26 cellular contexts compared by ENCODE assay signal in the genomic region with DNA sequence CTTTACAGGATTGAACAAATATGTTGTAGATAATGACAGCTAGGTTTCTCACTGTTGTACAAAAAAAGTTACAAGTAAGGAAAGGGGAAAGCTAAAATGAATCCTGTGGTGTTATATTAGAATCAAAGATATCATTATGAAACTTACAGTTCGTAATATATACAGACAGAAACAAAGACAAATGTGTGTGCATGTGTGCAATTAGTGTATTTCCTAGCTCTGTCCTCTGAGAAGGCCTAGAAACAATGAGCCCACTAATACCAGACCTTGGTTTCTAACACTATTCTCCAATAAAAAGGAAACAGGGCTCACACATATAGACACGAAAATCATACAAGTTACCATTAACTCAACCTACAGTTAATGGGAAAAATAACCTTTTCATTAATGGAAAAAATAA. TPM values are rescaled to one million over a fixed set of nuclear protein-coding genes. Genes with fewer than 3 reads are reported as not detected.
DNase-seq lines count a peak whose midpoint lies in the region; ATAC-seq and TF ChIP-seq lines count a peak whose summit lies in the region.
"Had no signal": no experiment of that assay in that cellular context is flagged by ENCODE, and none has a peak within 500 bp of the region (broad histone marks: within the 10 kb centered on the region; RNA-seq: fewer than 3 reads in every experiment).

No MANE protein-coding gene starts in this region.

- H3K4me3 ChIP-seq in CD8-positive, alpha-beta T cell (ENCODE audit: low read depth, low read length): no peak overlapping the region
- H3K4me3 ChIP-seq: BLaER1, GM12878, Peyer's patch had no signal

- H3K9me3 ChIP-seq in CD8-positive, alpha-beta T cell (ENCODE audit: low read length): no peaks in the 10 kb centered on the region
- H3K9me3 ChIP-seq: BLaER1, Peyer's patch, SK-N-SH had no signal

- TF ChIP-seq CTCF in activated CD8-positive, alpha-beta T cell treated with anti-CD3 and anti-CD28 coated beads for 36 hours (IDR thresholded peaks at IDR 0.05): no peak
- no peak for TF ChIP-seq CTCF in CD8-positive, alpha-beta T cell (IDR thresholded peaks at IDR 0.05)
- TF ChIP-seq CTCF in foreskin keratinocyte (conservative IDR thresholded peaks at IDR 0.05): no peak

- peaks cover 53% of the 10 kb centered on the region for H3K4me1 ChIP-seq in CD8-positive, alpha-beta T cell (ENCODE audit: insufficient read depth, low read length)
- peaks cover 14% of the 10 kb centered on the region for H3K4me1 ChIP-seq in foreskin keratinocyte

- no peak overlapping the region for H3K4me3 Mint-ChIP-seq in activated CD8-positive, alpha-beta T cell treated with anti-CD3 and anti-CD28 coated beads for 36 hours
- H3K4me3 Mint-ChIP-seq in activated CD8-positive, alpha-beta T cell treated with anti-CD3 and anti-CD28 coated beads, Interleukin-2, amount 10 ng/mL, durations not matched to agents 7 days and 5 days: no peak overlapping the region
- H3K4me3 Mint-ChIP-seq in CD8-positive, alpha-beta T cell: peak overlapping the region; percentile 11
- H3K4me3 Mint-ChIP-seq in stimulated activated effector memory CD8-positive, alpha-beta T cell treated with anti-CD3 and anti-CD28 coated beads, Interleukin-12 subunit alpha, Interleukin-12 subunit beta, amount 100 ng/mL, for 72 hours: no peak overlapping the region
- H3K4me3 Mint-ChIP-seq: CD4-positive, alpha-beta T cell had no signal

- H3K9me3 Mint-ChIP-seq in activated CD8-positive, alpha-beta T cell treated with anti-CD3 and anti-CD28 coated beads for 36 hours: no peaks in the 10 kb centered on the region
- H3K9me3 Mint-ChIP-seq in activated CD8-positive, alpha-beta T cell treated with anti-CD3 and anti-CD28 coated beads, Interleukin-2, amount 10 ng/mL, durations not matched to agents 7 days and 5 days (ENCODE audit: insufficient read depth): no peaks in the 10 kb centered on the region
- no peaks in the 10 kb centered on the region for H3K9me3 Mint-ChIP-seq in CD8-positive, alpha-beta T cell
- no peaks in the 10 kb centered on the region for H3K9me3 Mint-ChIP-seq in stimulated activated effector memory CD8-positive, alpha-beta T cell treated with anti-CD3 and anti-CD28 coated beads, Interleukin-12 subunit alpha, Interleukin-12 subunit beta, amount 100 ng/mL, for 72 hours
- H3K9me3 Mint-ChIP-seq: CD4-positive, alpha-beta T cell had no signal

- POLR2A ChIA-PET in activated CD8-positive, alpha-beta T cell treated with anti-CD3 and anti-CD28 coated beads for 36 hours (lab: Charles Lee): interaction anchor here (1.5 kb wide), 1 partner anchor 9 kb away, joined by 5 read pairs; no protein-coding TSS in a partner anchor
- POLR2A ChIA-PET in activated CD8-positive, alpha-beta T cell treated with anti-CD3 and anti-CD28 coated beads, Interleukin-2, amount 10 ng/mL, durations not matched to agents 7 days and 5 days (lab: Charles Lee): interaction anchor here (0.9 kb wide), 1 partner anchor 8 kb away, joined by 3 read pairs; no protein-coding TSS in a partner anchor
- POLR2A ChIA-PET in CD8-positive, alpha-beta T cell (lab: Charles Lee): no interaction called here

- ATAC-seq in activated CD8-positive, alpha-beta T cell treated with anti-CD3 and anti-CD28 coated beads for 36 hours: no peak
- no peak for ATAC-seq in activated CD8-positive, alpha-beta T cell treated with anti-CD3 and anti-CD28 coated beads, Interleukin-2, amount 10 ng/mL, durations not matched to agents 7 days and 5 days
- ATAC-seq in CD8-positive, alpha-beta T cell: no peak
- peak; percentile 75 for ATAC-seq in stimulated activated effector memory CD8-positive, alpha-beta T cell treated with anti-CD3 and anti-CD28 coated beads, Interleukin-12 subunit alpha, Interleukin-12 subunit beta, amount 100 ng/mL, for 72 hours
- no peak for ATAC-seq in foreskin keratinocyte
- ATAC-seq in GM21381 (IDR thresholded peaks at IDR 0.05; ENCODE audit: unreplicated experiment): no peak
- ATAC-seq: GM12878, HCT116 had no signal

- H3K27ac Mint-ChIP-seq in activated CD8-positive, alpha-beta T cell treated with anti-CD3 and anti-CD28 coated beads for 36 hours: peak overlapping the region; percentile 20
- H3K27ac Mint-ChIP-seq in activated CD8-positive, alpha-beta T cell treated with anti-CD3 and anti-CD28 coated beads, Interleukin-2, amount 10 ng/mL, durations not matched to agents 7 days and 5 days: no peak overlapping the region
- no peak overlapping the region for H3K27ac Mint-ChIP-seq in CD8-positive, alpha-beta T cell
- H3K27ac Mint-ChIP-seq in stimulated activated effector memory CD8-positive, alpha-beta T cell treated with anti-CD3 and anti-CD28 coated beads, Interleukin-12 subunit alpha, Interleukin-12 subunit beta, amount 100 ng/mL, for 72 hours: no peak overlapping the region
- H3K27ac Mint-ChIP-seq: CD4-positive, alpha-beta T cell had no signal

- intact Hi-C loops in activated CD8-positive, alpha-beta T cell treated with anti-CD3 and anti-CD28 coated beads for 36 hours (cut with micrococcal nuclease): loop anchor here (10.0 kb wide), 1 partner anchor 84 kb away; no protein-coding TSS in a partner anchor
- intact Hi-C loops in CD8-positive, alpha-beta T cell (cut with DNase I, micrococcal nuclease): loop anchor here in 1 of 2 experiments (5.0 kb wide), 1 partner anchor 42 kb away; no protein-coding TSS in a partner anchor

- peaks cover 5% of the 10 kb centered on the region for H3K36me3 Mint-ChIP-seq in activated CD8-positive, alpha-beta T cell treated with anti-CD3 and anti-CD28 coated beads for 36 hours (ENCODE audit: low read depth)
- no peaks in the 10 kb centered on the region for H3K36me3 Mint-ChIP-seq in activated CD8-positive, alpha-beta T cell treated with anti-CD3 and anti-CD28 coated beads, Interleukin-2, amount 10 ng/mL, durations not matched to agents 7 days and 5 days (ENCODE audit: low read depth)
- peaks cover 8% of the 10 kb centered on the region for H3K36me3 Mint-ChIP-seq in CD8-positive, alpha-beta T cell
- peaks cover 21% of the 10 kb centered on the region for H3K36me3 Mint-ChIP-seq in stimulated activated effector memory CD8-positive, alpha-beta T cell treated with anti-CD3 and anti-CD28 coated beads, Interleukin-12 subunit alpha, Interleukin-12 subunit beta, amount 100 ng/mL, for 72 hours

- H3K4me1 Mint-ChIP-seq in activated CD8-positive, alpha-beta T cell treated with anti-CD3 and anti-CD28 coated beads for 36 hours (ENCODE audit: low read depth): peaks cover 78% of the 10 kb centered on the region
- H3K4me1 Mint-ChIP-seq in activated CD8-positive, alpha-beta T cell treated with anti-CD3 and anti-CD28 coated beads, Interleukin-2, amount 10 ng/mL, durations not matched to agents 7 days and 5 days (ENCODE audit: low read depth): peaks cover 28% of the 10 kb centered on the region
- H3K4me1 Mint-ChIP-seq in CD8-positive, alpha-beta T cell (ENCODE audit: low read depth): peaks cover 77% of the 10 kb centered on the region
- peaks cover 57% of the 10 kb centered on the region for H3K4me1 Mint-ChIP-seq in stimulated activated effector memory CD8-positive, alpha-beta T cell treated with anti-CD3 and anti-CD28 coated beads, Interleukin-12 subunit alpha, Interleukin-12 subunit beta, amount 100 ng/mL, for 72 hours

- CTCF ChIA-PET in activated CD8-positive, alpha-beta T cell treated with anti-CD3 and anti-CD28 coated beads for 36 hours (lab: Charles Lee): interaction anchor here (0.7 to 1.5 kb wide), 5 partner anchors 12 to 106 kb away, joined by 3 read pairs; a partner anchor contains a TSS
- CTCF ChIA-PET in activated CD8-positive, alpha-beta T cell treated with anti-CD3 and anti-CD28 coated beads, Interleukin-2, amount 10 ng/mL, durations not matched to agents 7 days and 5 days (lab: Charles Lee): interaction anchor here (1.1 to 1.3 kb wide), 2 partner anchors 8 to 136 kb away, joined by 3 to 4 read pairs; a partner anchor contains a TSS
- CTCF ChIA-PET in CD8-positive, alpha-beta T cell (lab: Charles Lee): interaction anchor here (1.8 kb wide), 1 partner anchor 135 kb away, joined by 6 read pairs; no protein-coding TSS in a partner anchor

- in situ Hi-C loops in SK-MEL-5 (cut with HindIII; ENCODE audit: low pct_unique_long_range_greater_than_20kb, low sequenced_read_pairs): no loop called here

- no peak overlapping the region for H3K27ac ChIP-seq in CD8-positive, alpha-beta T cell (ENCODE audit: low read depth, low read length)
- H3K27ac ChIP-seq in foreskin keratinocyte: no peak overlapping the region
- H3K27ac ChIP-seq: BLaER1, KMS-11, Peyer's patch had no signal

- no peaks in the 10 kb centered on the region for H3K36me3 ChIP-seq in CD8-positive, alpha-beta T cell (ENCODE audit: insufficient read depth, low read length)
- H3K36me3 ChIP-seq: BLaER1, Peyer's patch had no signal

- no peaks in the 10 kb centered on the region for H3K27me3 ChIP-seq in CD8-positive, alpha-beta T cell (ENCODE audit: insufficient read depth, low read length)
- H3K27me3 ChIP-seq in foreskin keratinocyte: no peaks in the 10 kb centered on the region
- H3K27me3 ChIP-seq: BLaER1, Peyer's patch had no signal

- DNase-seq in activated CD8-positive, alpha-beta T cell treated with anti-CD3 and anti-CD28 coated beads for 36 hours: no peak
- DNase-seq in activated CD8-positive, alpha-beta T cell treated with anti-CD3 and anti-CD28 coated beads, Interleukin-2, amount 10 ng/mL, durations not matched to agents 7 days and 5 days: no peak
- no peak for DNase-seq in CD8-positive, alpha-beta T cell
- DNase-seq in SK-MEL-5 (ENCODE audit: low read depth, low spot score): peak; percentile 22
- DNase-seq in stimulated activated effector memory CD8-positive, alpha-beta T cell treated with anti-CD3 and anti-CD28 coated beads, Interleukin-12 subunit alpha, Interleukin-12 subunit beta, amount 100 ng/mL, for 72 hours (ENCODE audit: low spot score in 2 of 2): no peak
- no peak for DNase-seq in stimulated activated CD4-positive, alpha-beta T cell treated with anti-CD3 and anti-CD28 coated beads, Interleukin-2, amount 100 ng/mL, for 24 hours
- no peak for DNase-seq in foreskin keratinocyte
- DNase-seq: CD4-positive, alpha-beta T cell; COR-L47; DMS53; IMR-90; NCI-H1048; NCI-H1417; NCI-H1694; NCI-H2029 treated with DMSO at 0.1 percent for 48 hours; NCI-H446 treated with DMSO at 0.1 percent for 48 hours; NCI-H526; OCI-M1; Peyer's patch; SIG-M5; SK-N-SH had no signal

- H3K27me3 Mint-ChIP-seq in activated CD8-positive, alpha-beta T cell treated with anti-CD3 and anti-CD28 coated beads for 36 hours: no peaks in the 10 kb centered on the region
- no peaks in the 10 kb centered on the region for H3K27me3 Mint-ChIP-seq in activated CD8-positive, alpha-beta T cell treated with anti-CD3 and anti-CD28 coated beads, Interleukin-2, amount 10 ng/mL, durations not matched to agents 7 days and 5 days (ENCODE audit: low read depth)
- no peaks in the 10 kb centered on the region for H3K27me3 Mint-ChIP-seq in CD8-positive, alpha-beta T cell (ENCODE audit: low read depth)
- H3K27me3 Mint-ChIP-seq: CD4-positive, alpha-beta T cell had no signal

RNA-seq across cellular contexts. Expression of a gene that starts 8.0 kb away (rescaled TPM):
- 10 to 100 TPM; 21.1 to 22.9 TPM for total RNA-seq in activated CD8-positive, alpha-beta T cell treated with anti-CD3 and anti-CD28 coated beads for 36 hours
- 1 to 10 TPM; 3.9 to 4.1 TPM for total RNA-seq in activated CD8-positive, alpha-beta T cell treated with anti-CD3 and anti-CD28 coated beads, Interleukin-2, amount 10 ng/mL, durations not matched to agents 7 days and 5 days
- 10 to 100 TPM; 50.2 to 50.7 TPM for total RNA-seq in CD8-positive, alpha-beta T cell
- total RNA-seq in SK-MEL-5 (2014; rRNA removed; shearing (Covaris generic)): 5.3 and 9.0 TPM in 2 replicates
- 3.6 and 5.3 TPM in 2 replicates for polyA plus RNA-seq in SK-MEL-5 (2015; cell fraction: cytosol; rRNA removed)
- 11.1 and 15.4 TPM in 2 replicates for polyA plus RNA-seq in SK-MEL-5 (2015; cell fraction: nucleus; rRNA removed)
- 3.1 and 3.2 TPM in 2 replicates for total RNA-seq in foreskin keratinocyte
- polyA plus RNA-seq in foreskin keratinocyte: 0.58 and 0.62 TPM in 2 replicates
